In genomic region chr19:8618751-8619150, GRCh38 we compare ENCODE assay signal across 1 cellular context.
TF ChIP-seq lines count a peak whose summit lies in the region.

No MANE protein-coding gene starts in this region.

TF ChIP-seq in HEK293, 187 proteins besides CTCF, POLR2A, EP300 and RAD21 (continued from another document):
- no peak for TF ChIP-seq REST (tag by site-specific recombination; IDR thresholded peaks at IDR 0.05)
- no peak for TF ChIP-seq ZNF146 (tag by site-specific recombination; IDR thresholded peaks at IDR 0.05)
- TF ChIP-seq ZNF645 (tag by site-specific recombination; IDR thresholded peaks at IDR 0.05): no peak
- peak; percentile 61; the same call in 1 of the 2 replicates for TF ChIP-seq ZEB2 (tag by site-specific recombination; IDR thresholded peaks at IDR 0.05)
- no peak for TF ChIP-seq ZNF148 (tag by site-specific recombination; IDR thresholded peaks at IDR 0.05; ENCODE audit: borderline replicate concordance)
- TF ChIP-seq MYNN (tag by site-specific recombination; IDR thresholded peaks at IDR 0.05; ENCODE audit: borderline replicate concordance): no peak
- TF ChIP-seq PRDM1 (tag by site-specific recombination; IDR thresholded peaks at IDR 0.05): no peak
- no peak for TF ChIP-seq ZNF10 (tag by site-specific recombination; IDR thresholded peaks at IDR 0.05)
- no peak for TF ChIP-seq ZNF488 (tag by site-specific recombination; IDR thresholded peaks at IDR 0.05)
- no peak for TF ChIP-seq ZNF747 (tag by site-specific recombination; IDR thresholded peaks at IDR 0.05)
- TF ChIP-seq ZNF48 (tag by site-specific recombination; IDR thresholded peaks at IDR 0.05): no peak
- no peak for TF ChIP-seq ZFP69B (tag by site-specific recombination; IDR thresholded peaks at IDR 0.05)
- 0 out of 2 replicates have a peak, but pooled peaks have one; percentile 53 for TF ChIP-seq KLF8 (tag by site-specific recombination; IDR thresholded peaks at IDR 0.05)
- TF ChIP-seq ZNF530 (tag by site-specific recombination; IDR thresholded peaks at IDR 0.05; ENCODE audit: low read depth): no peak
- TF ChIP-seq ZNF529 (tag by site-specific recombination; IDR thresholded peaks at IDR 0.05; ENCODE audit: insufficient replicate concordance): no peak
- peak; percentile 66 for TF ChIP-seq SP7 (tag by site-specific recombination; IDR thresholded peaks at IDR 0.05)
- TF ChIP-seq ZNF660 (tag by site-specific recombination; IDR thresholded peaks at IDR 0.05): no peak
- no peak for TF ChIP-seq ZFP3 (tag by site-specific recombination; IDR thresholded peaks at IDR 0.05; ENCODE audit: low read depth)
- no peak for TF ChIP-seq ZNF366 (tag by site-specific recombination; conservative IDR thresholded peaks at IDR 0.05)
- TF ChIP-seq ZNF692 (tag by site-specific recombination; IDR thresholded peaks at IDR 0.05): no peak
- TF ChIP-seq YY2 (tag by site-specific recombination; IDR thresholded peaks at IDR 0.05): no peak
- no peak for TF ChIP-seq ZBTB1 (tag by site-specific recombination; IDR thresholded peaks at IDR 0.05)
- TF ChIP-seq ZNF214 (tag by site-specific recombination; IDR thresholded peaks at IDR 0.05; ENCODE audit: borderline replicate concordance): no peak
- no peak for TF ChIP-seq ZNF121 (tag by site-specific recombination; IDR thresholded peaks at IDR 0.05)
- no peak for TF ChIP-seq HIC1 (tag by site-specific recombination; IDR thresholded peaks at IDR 0.05)
- 0 out of 2 replicates have a peak, but pooled peaks have one; percentile 14 for TF ChIP-seq ZNF335 (tag by site-specific recombination; conservative IDR thresholded peaks at IDR 0.05)
- TF ChIP-seq SETDB1 (IDR thresholded peaks at IDR 0.05; ENCODE audit: insufficient read length, low read length): no peak
- no peak for TF ChIP-seq ZNF510 (tag by site-specific recombination; IDR thresholded peaks at IDR 0.05; ENCODE audit: insufficient replicate concordance)
- TF ChIP-seq ZNF561 (tag by site-specific recombination; IDR thresholded peaks at IDR 0.05; ENCODE audit: borderline replicate concordance): no peak
- TF ChIP-seq ZNF704 (tag by site-specific recombination; IDR thresholded peaks at IDR 0.05): no peak
- no peak for TF ChIP-seq ZBTB8A (tag by site-specific recombination; IDR thresholded peaks at IDR 0.05)
- TF ChIP-seq ZNF621 (tag by site-specific recombination; IDR thresholded peaks at IDR 0.05): no peak
- no peak for TF ChIP-seq ZNF223 (tag by site-specific recombination; IDR thresholded peaks at IDR 0.05)
- TF ChIP-seq ZNF302 (tag by site-specific recombination; IDR thresholded peaks at IDR 0.05; ENCODE audit: low read depth): no peak
